ENCODE assay signal across 12 cellular contexts in the genomic region with DNA sequence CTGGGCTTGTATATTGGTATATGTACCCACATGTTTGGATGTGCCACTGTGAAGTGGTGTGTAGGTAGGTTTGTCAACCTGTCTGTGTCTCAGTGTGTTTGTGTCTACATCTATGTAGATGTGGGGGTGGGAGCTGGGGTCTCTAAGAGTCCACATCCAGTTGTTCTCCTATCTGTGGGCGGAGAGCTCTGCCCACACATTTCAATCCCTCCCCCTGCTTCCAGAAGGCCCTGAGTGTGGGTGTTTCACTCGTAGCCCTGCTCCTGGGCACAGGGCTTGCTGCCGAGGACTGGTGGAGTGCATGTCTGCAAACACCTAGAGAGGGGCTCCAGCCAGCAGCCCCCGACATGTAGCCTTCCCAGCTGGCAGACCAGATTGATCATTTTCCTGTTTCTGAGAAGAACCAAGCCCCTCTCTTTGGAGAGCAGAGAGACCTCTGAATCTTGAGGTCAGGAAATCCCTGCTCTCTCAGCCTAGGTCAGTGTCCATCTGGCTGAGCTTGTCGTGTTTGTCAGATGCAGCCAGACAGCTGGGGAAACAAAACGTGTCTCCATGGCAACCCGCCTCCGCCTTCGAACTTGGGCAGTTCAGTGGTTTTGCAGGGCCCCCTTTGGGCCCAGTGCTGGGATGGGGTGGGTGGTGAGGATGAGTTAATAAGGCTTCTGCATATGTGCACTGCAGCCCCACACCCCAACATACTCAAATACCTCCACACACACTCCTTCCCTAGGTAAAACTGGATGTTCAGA. TPM values are rescaled to one million over a fixed set of nuclear protein-coding genes. Genes with fewer than 3 reads are reported as not detected.
DNase-seq lines count a peak whose midpoint lies in the region; ATAC-seq, FAIRE-seq and TF ChIP-seq lines count a peak whose summit lies in the region.
"Had no signal": no experiment of that assay in that cellular context is flagged by ENCODE, and none has a peak within 500 bp of the region (broad histone marks: within the 10 kb centered on the region; RNA-seq: fewer than 3 reads in every experiment).

No MANE protein-coding gene starts in this region.

- H3K79me2 ChIP-seq in GM23338 (replicated peaks; ENCODE audit: insufficient read depth) (no peaks in the 10 kb centered on the region), astrocyte (ENCODE audit: insufficient read depth, low read length) (no peaks in the 10 kb centered on the region)

- H2AFZ ChIP-seq in GM23338 (no peak overlapping the region), astrocyte (ENCODE audit: low read depth, low read length) (no peak overlapping the region)

- 0% methylated on average over 3 of the region's 9 CpGs for WGBS in right lobe of liver (ENCODE audit: insufficient coverage, low coverage, low lambda C conversion rate, missing lambda C conversion rate)

- H3K36me3 ChIP-seq in GM23338 (ENCODE audit: insufficient read depth), result no peaks in the 10 kb centered on the region
- H3K36me3 ChIP-seq in astrocyte (ENCODE audit: insufficient read depth, low read length), result no peaks in the 10 kb centered on the region
- no peaks in the 10 kb centered on the region for H3K36me3 ChIP-seq in right lobe of liver
- H3K36me3 ChIP-seq in effector memory CD4-positive, alpha-beta T cell (ENCODE audit: control insufficient read depth, insufficient read depth, low read length), result no peaks in the 10 kb centered on the region
- H3K36me3 ChIP-seq: colonic mucosa, upper lobe of right lung had no signal

- TF ChIP-seq POLR2A in right lobe of liver (IDR thresholded peaks at IDR 0.05), result no peak

- intact Hi-C loops in right lobe of liver (cut with DNase I), result no loop called here

- H3K4me3 ChIP-seq in GM23338 (no peak overlapping the region), astrocyte (ENCODE audit: insufficient read depth, low read depth, low read length) (no peak overlapping the region), right lobe of liver (no peak overlapping the region)
- no peak overlapping the region for H3K4me3 ChIP-seq in effector memory CD4-positive, alpha-beta T cell (ENCODE audit: insufficient read depth, low read depth, low read length, poor library complexity, severe bottlenecking)
- H3K4me3 ChIP-seq: colonic mucosa, upper lobe of right lung had no signal

- DNase-seq in AG08396 (ENCODE audit: low spot score) (peak; percentile 50), GM23338 (ENCODE audit: low spot score) (peak; percentile 70), astrocyte (ENCODE audit: low read depth) (peak; percentile 33), right lobe of liver (peak; percentile 70 to 78 (median 75)), cerebellar cortex (ENCODE audit: low spot score) (no peak)
- DNase-seq in effector memory CD4-positive, alpha-beta T cell, result no peak
- DNase-seq: colonic mucosa, NCI-H187 treated with DMSO at 0.1 percent for 48 hours, upper lobe of right lung had no signal

- H3K9me2 ChIP-seq in GM23338 (ENCODE audit: insufficient read depth), result no peaks in the 10 kb centered on the region

- no peak for FAIRE-seq in astrocyte (lab: Jason Lieb, UNC)

- H3K4me1 Mint-ChIP-seq in GM23338 (peaks cover 19% of the 10 kb centered on the region), astrocyte (ENCODE audit: low read depth, unreplicated experiment) (peaks cover 24% of the 10 kb centered on the region)

- H3K4me1 ChIP-seq in GM23338 (ENCODE audit: insufficient read depth) (peaks cover 15% of the 10 kb centered on the region; the same call in 1 of the 2 replicates), astrocyte (ENCODE audit: insufficient read depth, low read length) (peaks cover 16% of the 10 kb centered on the region), right lobe of liver (peaks cover 0 to 18% (median 0%) of the 10 kb centered on the region in 4 donors)
- no peaks in the 10 kb centered on the region for H3K4me1 ChIP-seq in effector memory CD4-positive, alpha-beta T cell (ENCODE audit: control insufficient read depth, insufficient read depth, low read length, poor library complexity, severe bottlenecking)
- H3K4me1 ChIP-seq: upper lobe of right lung had no signal

- H3K9me3 Mint-ChIP-seq in GM23338, result no peaks in the 10 kb centered on the region
- H3K9me3 Mint-ChIP-seq in astrocyte (ENCODE audit: unreplicated experiment), result no peaks in the 10 kb centered on the region

- H4K20me1 ChIP-seq in GM23338 (replicated peaks; ENCODE audit: insufficient read depth) (no peaks in the 10 kb centered on the region), astrocyte (ENCODE audit: insufficient read depth, low read length) (no peaks in the 10 kb centered on the region)

- H3K4me3 Mint-ChIP-seq in GM23338 (no peak overlapping the region), astrocyte (ENCODE audit: unreplicated experiment) (no peak overlapping the region)

- no peak overlapping the region for H3K27ac ChIP-seq in GM23338 (ENCODE audit: low read depth)
- no peak overlapping the region for H3K27ac ChIP-seq in astrocyte (ENCODE audit: low read depth, low read length)
- no peak overlapping the region for H3K27ac ChIP-seq in right lobe of liver
- H3K27ac ChIP-seq in effector memory CD4-positive, alpha-beta T cell (ENCODE audit: insufficient read depth, low read length, poor library complexity, severe bottlenecking), result no peak overlapping the region
- H3K27ac ChIP-seq: colonic mucosa, KMS-11, upper lobe of right lung had no signal

- no peak overlapping the region for H3K4me2 ChIP-seq in GM23338
- H3K4me2 ChIP-seq in astrocyte (ENCODE audit: low read length), result no peak overlapping the region
- H3K4me2 ChIP-seq: KMS-11 had no signal

- no peak for TF ChIP-seq CTCF in GM23338 (conservative IDR thresholded peaks at IDR 0.05; ENCODE audit: low read depth in 2 of 2)
- no peak for TF ChIP-seq CTCF in astrocyte (IDR thresholded peaks at IDR 0.05; ENCODE audit: insufficient read depth, low read depth, low read length)
- no peak for TF ChIP-seq CTCF in right lobe of liver (IDR thresholded peaks at IDR 0.05)

- peaks cover 12% of the 10 kb centered on the region for H3F3A ChIP-seq in GM23338 (replicated peaks; ENCODE audit: low read depth)

- H3K27me3 ChIP-seq in GM23338 (ENCODE audit: insufficient read depth), result peaks cover 9% of the 10 kb centered on the region; the same call in 1 of the 2 replicates
- no peaks in the 10 kb centered on the region for H3K27me3 ChIP-seq in astrocyte (ENCODE audit: insufficient read depth, low read length)
- no peaks in the 10 kb centered on the region for H3K27me3 ChIP-seq in right lobe of liver
- no peaks in the 10 kb centered on the region for H3K27me3 ChIP-seq in effector memory CD4-positive, alpha-beta T cell (replicated peaks; ENCODE audit: control insufficient read depth, insufficient read depth, low read length, poor library complexity, severe bottlenecking)
- H3K27me3 ChIP-seq: colonic mucosa, upper lobe of right lung had no signal

- no peak overlapping the region for H3K9ac ChIP-seq in astrocyte (ENCODE audit: low read length)
- H3K9ac ChIP-seq: KMS-11 had no signal

- no peak for ATAC-seq in GM23338
- ATAC-seq in right lobe of liver, result peak; percentile 46 to 74 (median 67)
- ATAC-seq in GM19328 (IDR thresholded peaks at IDR 0.05; ENCODE audit: unreplicated experiment), result no peak
- no peak for ATAC-seq in GM18511 (IDR thresholded peaks at IDR 0.05; ENCODE audit: unreplicated experiment)
- ATAC-seq: upper lobe of right lung had no signal

- H3K27ac Mint-ChIP-seq in GM23338, result no peak overlapping the region
- peak overlapping the region; percentile 53 for H3K27ac Mint-ChIP-seq in astrocyte (ENCODE audit: unreplicated experiment)

- H3K9me3 ChIP-seq in astrocyte (ENCODE audit: insufficient read depth, low read depth, low read length), result no peaks in the 10 kb centered on the region
- no peaks in the 10 kb centered on the region for H3K9me3 ChIP-seq in right lobe of liver
- H3K9me3 ChIP-seq in effector memory CD4-positive, alpha-beta T cell (ENCODE audit: control insufficient read depth, low read length), result no peaks in the 10 kb centered on the region
- H3K9me3 ChIP-seq: colonic mucosa, upper lobe of right lung had no signal

- H3K27me3 Mint-ChIP-seq in GM23338 (ENCODE audit: insufficient read depth, low read depth, poor library complexity) (peaks cover 32% of the 10 kb centered on the region), astrocyte (ENCODE audit: low read depth, unreplicated experiment) (peaks cover 3% of the 10 kb centered on the region)

- H3K36me3 Mint-ChIP-seq in GM23338 (ENCODE audit: low read depth) (no peaks in the 10 kb centered on the region), astrocyte (ENCODE audit: low read depth, unreplicated experiment) (peaks cover 1% of the 10 kb centered on the region)

RNA-seq across cellular contexts. Expression of a gene that starts 31.2 kb away (rescaled TPM):
- not detected in 2 replicates for total RNA-seq in GM23338 (2014; rRNA removed; shearing (Covaris generic))
- polyA plus RNA-seq in GM23338 (2016; fragmentation: Nextera tagmentation; extraction: Ambion mirVana), result 0.31 TPM in 1 of 2 replicates, not detected in the other
- 20.6 and 23.7 TPM in 2 replicates for total RNA-seq in astrocyte
- total RNA-seq in right lobe of liver, result 1 to 10 TPM in 1 of 6 experiments, under 1 TPM in 5; 0.29 to 2.1 (median 0.44) TPM

Comparison
In these comparisons a context has a peak if more than half of its experiments do, and no peak if none do; other contexts are left out.
1. DNase-seq: peak in AG08396 (single experiment), GM23338 (single experiment), astrocyte (single experiment) and right lobe of liver (3 of 3); none in effector memory CD4-positive, alpha-beta T cell (0 of 3) and cerebellar cortex (single experiment).
2. ATAC-seq: peak in right lobe of liver (4 of 4); none in GM23338 (single experiment), GM19328 (single experiment) and GM18511 (single experiment).